Comparison of ENCODE assay signal across 19 cellular contexts in the genomic region with DNA sequence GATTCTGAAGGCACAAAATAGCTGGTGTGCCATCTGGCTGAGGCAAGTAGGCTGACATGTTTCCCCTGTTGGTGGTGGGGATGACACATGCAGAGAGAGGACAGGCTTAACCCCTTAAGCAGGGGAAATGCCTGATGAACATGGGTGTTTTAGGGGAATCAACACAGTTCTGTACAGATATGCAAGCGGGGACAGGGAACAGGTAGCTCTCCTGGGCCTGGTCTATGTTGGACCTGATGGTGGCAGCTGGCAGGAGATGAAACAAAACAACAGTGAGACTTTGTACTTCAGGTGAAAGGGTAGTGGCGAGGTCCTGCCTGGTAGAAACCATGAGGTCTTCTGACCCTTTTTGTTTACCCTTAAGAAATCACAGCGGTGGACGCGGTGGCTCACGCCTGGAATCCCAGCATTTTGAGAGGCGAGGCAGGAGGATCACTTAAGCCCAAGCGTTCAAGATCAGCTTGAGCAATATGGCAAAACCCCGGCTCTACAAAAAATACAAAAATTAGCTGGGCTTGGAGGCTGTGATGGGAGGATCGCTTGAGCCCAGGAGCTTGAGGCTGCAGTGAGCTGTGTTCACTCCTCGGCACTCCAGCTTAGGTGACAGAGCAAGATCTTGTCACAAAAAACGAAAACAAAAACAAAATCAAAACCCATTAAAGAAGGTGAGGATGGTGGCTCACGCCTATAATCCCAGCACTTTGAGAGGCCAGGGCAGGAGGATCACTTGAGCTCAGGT. TPM values are rescaled to one million over a fixed set of nuclear protein-coding genes. Genes with fewer than 3 reads are reported as not detected.
A peak's percentile ranks its signal among the peaks of the same experiment; 100 is the strongest.
DNase-seq lines count a peak whose midpoint lies in the region; ATAC-seq and TF ChIP-seq lines count a peak whose summit lies in the region.
"Had no signal": no experiment of that assay in that cellular context is flagged by ENCODE, and none has a peak within 500 bp of the region (broad histone marks: within the 10 kb centered on the region; RNA-seq: fewer than 3 reads in every experiment).

No MANE protein-coding gene starts in this region.

- CTCF ChIA-PET in PC-9 (lab: Charles Lee), result no interaction called here

- ATAC-seq in activated T-cell treated with anti-CD3 and anti-CD28 coated beads, Interleukin-2, amount 50 U/mL, for 72 hours (replicated peaks in 1 of 2), result peak; percentile 25 to 47
- ATAC-seq in RWPE2 (ENCODE audit: low read depth), result peak; percentile 17; the same call in 1 of the 3 replicates
- peak; percentile 50 to 70 (median 58) for ATAC-seq in right lobe of liver
- ATAC-seq: HCT116, SK-N-SH treated with all-trans-retinoic acid at 6 μM for 48 hours had no signal

- no peak for TF ChIP-seq POLR2A in right lobe of liver (IDR thresholded peaks at IDR 0.05)

- no peaks in the 10 kb centered on the region for H3K36me3 Mint-ChIP-seq in activated T-cell treated with anti-CD3 and anti-CD28 coated beads, Interleukin-2, amount 50 U/mL, for 72 hours (ENCODE audit: insufficient read depth in 2 of 2)
- H3K36me3 Mint-ChIP-seq: CD4-positive, alpha-beta memory T cell had no signal

- no peak overlapping the region for H3K4me3 Mint-ChIP-seq in activated T-cell treated with anti-CD3 and anti-CD28 coated beads, Interleukin-2, amount 50 U/mL, for 72 hours
- H3K4me3 Mint-ChIP-seq: CD4-positive, alpha-beta memory T cell had no signal

- no peaks in the 10 kb centered on the region for H3K9me2 ChIP-seq in PC-9 (ENCODE audit: insufficient read depth)

- no peak overlapping the region for H2AFZ ChIP-seq in PC-9

- H3F3A ChIP-seq in PC-9 (ENCODE audit: insufficient read depth, low read depth), result no peaks in the 10 kb centered on the region

- intact Hi-C loops in right lobe of liver (cut with DNase I) (no loop called here), PC-9 (cut with micrococcal nuclease; ENCODE audit: unreplicated experiment) (no loop called here)

- no peaks in the 10 kb centered on the region for H3K79me2 ChIP-seq in PC-9 (ENCODE audit: low read depth)

- H3K27ac ChIP-seq in RWPE2 (ENCODE audit: poor library complexity, severe bottlenecking) (no peak overlapping the region), right lobe of liver (no peak overlapping the region), brain microvascular endothelial cell (no peak overlapping the region), PC-9 (no peak overlapping the region)

- no peak for DNase-seq in activated T-cell treated with anti-CD3 and anti-CD28 coated beads, Interleukin-2, amount 50 U/mL, for 72 hours
- no peak for DNase-seq in activated T-cell treated with anti-CD3 and anti-CD28 coated beads, Interleukin-2, amount 50 U/mL, for 48 hours
- DNase-seq in RWPE2 (ENCODE audit: low spot score), result no peak
- no peak for DNase-seq in right lobe of liver
- no peak for DNase-seq in GDM1 (lab: John Stamatoyannopoulos, UW)
- no peak for DNase-seq in brain microvascular endothelial cell
- no peak for DNase-seq in PC-9
- DNase-seq: CD4-positive, alpha-beta memory T cell; EL; GOT3; KG1; MV-4-11; NCI-H187 treated with DMSO at 0.1 percent for 48 hours; NCI-H526; RPMI8226; SIG-M5 had no signal

- no peak overlapping the region for H3K27ac Mint-ChIP-seq in activated T-cell treated with anti-CD3 and anti-CD28 coated beads, Interleukin-2, amount 50 U/mL, for 72 hours

- no peaks in the 10 kb centered on the region for H3K27me3 ChIP-seq in RWPE2 (ENCODE audit: insufficient read depth, poor library complexity, severe bottlenecking)
- peaks cover under 1 to 3% of the 10 kb centered on the region in 2 donors for H3K27me3 ChIP-seq in right lobe of liver
- no peaks in the 10 kb centered on the region for H3K27me3 ChIP-seq in brain microvascular endothelial cell (replicated peaks)
- no peaks in the 10 kb centered on the region; the same call in 1 of the 2 replicates for H3K27me3 ChIP-seq in PC-9 (ENCODE audit: insufficient read depth, low read depth)

- H3K9me3 ChIP-seq in RWPE2 (ENCODE audit: severe bottlenecking), result no peaks in the 10 kb centered on the region
- no peaks in the 10 kb centered on the region for H3K9me3 ChIP-seq in right lobe of liver
- H3K9me3 ChIP-seq in PC-9 (ENCODE audit: insufficient read depth, low read depth), result no peaks in the 10 kb centered on the region

- no TSS peak for BruUV-seq in PC-9 (replicated peaks; lab: Mats Ljungman, UMichigan)

- no peaks in the 10 kb centered on the region for H3K9me3 Mint-ChIP-seq in activated T-cell treated with anti-CD3 and anti-CD28 coated beads, Interleukin-2, amount 50 U/mL, for 72 hours

- 60% methylated on average over 13 of the region's 13 CpGs for WGBS in right lobe of liver (ENCODE audit: insufficient coverage, low coverage, low lambda C conversion rate, missing lambda C conversion rate)

- no peaks in the 10 kb centered on the region for H4K20me1 ChIP-seq in PC-9 (ENCODE audit: insufficient read depth)

- H3K4me1 ChIP-seq in RWPE2 (ENCODE audit: insufficient read depth, poor library complexity, severe bottlenecking), result no peaks in the 10 kb centered on the region
- no peaks in the 10 kb centered on the region for H3K4me1 ChIP-seq in right lobe of liver
- H3K4me1 ChIP-seq in PC-9 (replicated peaks; ENCODE audit: insufficient read depth), result no peaks in the 10 kb centered on the region

- no peaks in the 10 kb centered on the region for H3K4me1 Mint-ChIP-seq in activated T-cell treated with anti-CD3 and anti-CD28 coated beads, Interleukin-2, amount 50 U/mL, for 72 hours (ENCODE audit: low read depth)

- H3K4me2 ChIP-seq in PC-9, result no peak overlapping the region

- in situ Hi-C loops in brain microvascular endothelial cell (cut with HindIII; ENCODE audit: low pct_ligation_motif_present, low sequenced_read_pairs), result no loop called here

- H3K4me3 ChIP-seq in RWPE2 (ENCODE audit: severe bottlenecking) (no peak overlapping the region), right lobe of liver (no peak overlapping the region), brain microvascular endothelial cell (ENCODE audit: low read depth, low read length) (no peak overlapping the region), PC-9 (no peak overlapping the region)

- TF ChIP-seq CTCF in RWPE2 (IDR thresholded peaks at IDR 0.05; ENCODE audit: poor library complexity, severe bottlenecking), result no peak
- TF ChIP-seq CTCF in right lobe of liver (IDR thresholded peaks at IDR 0.05), result no peak
- no peak for TF ChIP-seq CTCF in brain microvascular endothelial cell (IDR thresholded peaks at IDR 0.05; ENCODE audit: low read depth, low read length, missing control alignments)
- no peak for TF ChIP-seq CTCF in PC-9 (conservative IDR thresholded peaks at IDR 0.05)

- peaks cover 40% of the 10 kb centered on the region for H3K27me3 Mint-ChIP-seq in activated T-cell treated with anti-CD3 and anti-CD28 coated beads, Interleukin-2, amount 50 U/mL, for 72 hours (ENCODE audit: low read depth)

- H3K36me3 ChIP-seq in RWPE2 (ENCODE audit: low read depth), result no peaks in the 10 kb centered on the region
- H3K36me3 ChIP-seq in right lobe of liver, result no peaks in the 10 kb centered on the region
- no peaks in the 10 kb centered on the region for H3K36me3 ChIP-seq in brain microvascular endothelial cell (replicated peaks)
- no peaks in the 10 kb centered on the region for H3K36me3 ChIP-seq in PC-9 (ENCODE audit: low read depth)

- POLR2A ChIA-PET in PC-9 (lab: Charles Lee; ENCODE audit: unreplicated experiment), result interaction anchor here (0.5 kb wide), 1 partner anchor 451 kb away, joined by 5 read pairs; no protein-coding TSS in a partner anchor

RNA-seq across cellular contexts. Expression of a gene that starts 10.5 kb away (rescaled TPM):
- total RNA-seq in activated T-cell treated with anti-CD3 and anti-CD28 coated beads, Interleukin-2, amount 50 U/mL, for 72 hours, result under 1 TPM in 1 of 2 donors, not detected in 1; 0.35 TPM
- total RNA-seq in right lobe of liver (not detected), PC-9 (2021) (1.2 and 1.4 TPM in 2 replicates)
- total RNA-seq: OCI-LY7 had no signal

RNA-seq across cellular contexts. Expression of a gene that starts 36.5 kb away (rescaled TPM):
- 10 to 100 TPM; 14.8 to 15.5 TPM for total RNA-seq in activated T-cell treated with anti-CD3 and anti-CD28 coated beads, Interleukin-2, amount 50 U/mL, for 72 hours
- total RNA-seq in right lobe of liver (1 to 10 TPM; 1.9 to 4.8 (median 3.5) TPM), PC-9 (2021) (12.1 and 13.2 TPM in 2 replicates)

RNA-seq across cellular contexts. Expression of a gene that starts 57.9 kb away (rescaled TPM):
- under 1 TPM; 0.14 to 0.21 TPM for total RNA-seq in activated T-cell treated with anti-CD3 and anti-CD28 coated beads, Interleukin-2, amount 50 U/mL, for 72 hours
- 1 to 10 TPM in 3 of 6 experiments, under 1 TPM in 3; 0.66 to 1.7 (median 1.0) TPM for total RNA-seq in right lobe of liver
- total RNA-seq in PC-9 (2021), result not detected in 2 replicates
